In the genomic region with DNA sequence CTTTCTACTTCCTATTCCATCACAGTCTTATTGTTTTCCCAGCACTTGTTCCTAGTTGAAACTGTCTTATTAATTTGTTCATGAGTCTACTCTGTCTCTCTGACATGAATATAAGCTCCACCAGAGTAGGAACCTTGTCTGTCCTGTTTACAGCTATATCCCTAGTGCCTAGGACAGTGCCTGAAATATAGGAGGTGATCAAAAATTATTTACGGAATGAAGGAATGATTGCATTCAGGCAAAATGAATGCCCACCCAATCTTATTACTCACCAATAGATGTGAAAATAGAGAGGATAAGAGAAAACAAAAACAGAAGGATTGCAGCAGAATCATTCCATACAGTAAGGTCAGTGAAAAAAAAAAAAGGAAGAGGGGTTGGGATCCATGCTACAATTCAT, we compare ENCODE assay signal across 11 cellular contexts. TPM values are rescaled to one million over a fixed set of nuclear protein-coding genes. Genes with fewer than 3 reads are reported as not detected.
A peak's percentile ranks its signal among the peaks of the same experiment; 100 is the strongest.
DNase-seq lines count a peak whose midpoint lies in the region; ATAC-seq and TF ChIP-seq lines count a peak whose summit lies in the region.
"Had no signal": no experiment of that assay in that cellular context is flagged by ENCODE, and none has a peak within 500 bp of the region (broad histone marks: within the 10 kb centered on the region; RNA-seq: fewer than 3 reads in every experiment).

No MANE protein-coding gene starts in this region.

- H3K4me1 Mint-ChIP-seq in MCF 10A (ENCODE audit: insufficient read depth, unreplicated experiment) (peaks cover 25% of the 10 kb centered on the region), immature natural killer cell (peaks cover 43 to 71% of the 10 kb centered on the region in 2 donors)
- H3K4me1 Mint-ChIP-seq in activated T-helper 17 cell treated with anti-CD3 and anti-CD28 coated beads, Interleukin-2, amount 50 U/mL, for 72 hours = peaks cover 24% of the 10 kb centered on the region

- POLR2A ChIA-PET in MCF 10A (lab: Yijun Ruan, JAX) = interaction anchor here (0.6 to 5.2 kb wide), 10 partner anchors 10 to 351 kb away, joined by 3 to 73 read pairs (median 6); a partner anchor contains a TSS

- H3K36me3 Mint-ChIP-seq in MCF 10A (ENCODE audit: insufficient read depth, unreplicated experiment) (peaks cover 16% of the 10 kb centered on the region), immature natural killer cell (peaks cover 3 to 6% (median 5%) of the 10 kb centered on the region in 3 donors)
- peaks cover 76% of the 10 kb centered on the region for H3K36me3 Mint-ChIP-seq in activated T-helper 17 cell treated with anti-CD3 and anti-CD28 coated beads, Interleukin-2, amount 50 U/mL, for 72 hours (ENCODE audit: low read depth)

- peak overlapping the region; percentile 99 for H3K27ac Mint-ChIP-seq in MCF 10A (ENCODE audit: low read depth, unreplicated experiment)
- H3K27ac Mint-ChIP-seq in activated T-helper 17 cell treated with anti-CD3 and anti-CD28 coated beads, Interleukin-2, amount 50 U/mL, for 72 hours = peak overlapping the region; percentile 98
- H3K27ac Mint-ChIP-seq in immature natural killer cell = peak overlapping the region; percentile 46 to 96 (median 92)

- TF ChIP-seq EP300 in suprapubic skin (IDR thresholded peaks at IDR 0.05) = no peak

- WGBS in suprapubic skin = 95% methylated on average over 1 of the region's 1 CpG
- WGBS in lower leg skin, 2 donors = 92 to 97% methylated on average over 1 of the region's 1 CpG

- CTCF ChIA-PET in MCF 10A (lab: Yijun Ruan, JAX) = interaction anchor here (0.6 to 1.2 kb wide), 5 partner anchors 10 to 114 kb away, joined by 3 to 4 read pairs (median 3); no protein-coding TSS in a partner anchor

- peak overlapping the region; percentile 97 for H3K4me3 Mint-ChIP-seq in MCF 10A (ENCODE audit: unreplicated experiment)
- H3K4me3 Mint-ChIP-seq in activated T-helper 17 cell treated with anti-CD3 and anti-CD28 coated beads, Interleukin-2, amount 50 U/mL, for 72 hours = peak overlapping the region; percentile 100
- peak overlapping the region; percentile 92 to 99 (median 95) for H3K4me3 Mint-ChIP-seq in immature natural killer cell

- H3K4me1 ChIP-seq in breast epithelium (peaks cover 4 to 17% of the 10 kb centered on the region in 2 donors), suprapubic skin (peaks cover 44% of the 10 kb centered on the region)

- TF ChIP-seq POLR2A in breast epithelium (IDR thresholded peaks at IDR 0.05) (no peak), suprapubic skin (IDR thresholded peaks at IDR 0.05) (no peak), lower leg skin (IDR thresholded peaks at IDR 0.05) (no peak)

- no peak overlapping the region for H3K27ac ChIP-seq in breast epithelium
- H3K27ac ChIP-seq in suprapubic skin = no peak overlapping the region

- H3K27me3 Mint-ChIP-seq in MCF 10A (ENCODE audit: insufficient read depth, unreplicated experiment) (no peaks in the 10 kb centered on the region), immature natural killer cell (ENCODE audit: low read depth in 3 of 3) (peaks cover 8 to 22% (median 8%) of the 10 kb centered on the region in 3 donors)
- H3K27me3 Mint-ChIP-seq in activated T-helper 17 cell treated with anti-CD3 and anti-CD28 coated beads, Interleukin-2, amount 50 U/mL, for 72 hours = no peaks in the 10 kb centered on the region

- H3K9me3 ChIP-seq in breast epithelium = no peaks in the 10 kb centered on the region
- no peaks in the 10 kb centered on the region for H3K9me3 ChIP-seq in suprapubic skin

- H3K4me3 ChIP-seq in breast epithelium = peak overlapping the region in 1 of 3 donors; percentile 87
- H3K4me3 ChIP-seq in suprapubic skin = peak overlapping the region; percentile 98
- H3K4me3 ChIP-seq in lower leg skin (ENCODE audit: low read depth, poor library complexity, severe bottlenecking) = no peak overlapping the region

- ATAC-seq in activated T-helper 17 cell treated with anti-CD3 and anti-CD28 coated beads, Interleukin-2, amount 50 U/mL, for 72 hours (replicated peaks) = no peak

- H3K36me3 ChIP-seq in breast epithelium (no peaks in the 10 kb centered on the region), suprapubic skin (no peaks in the 10 kb centered on the region)

- TF ChIP-seq CTCF in MCF 10A (IDR thresholded peaks at IDR 0.05; ENCODE audit: unreplicated experiment) = no peak
- TF ChIP-seq CTCF in breast epithelium (IDR thresholded peaks at IDR 0.05) = no peak
- no peak for TF ChIP-seq CTCF in suprapubic skin (IDR thresholded peaks at IDR 0.05)
- TF ChIP-seq CTCF in lower leg skin (IDR thresholded peaks at IDR 0.05) = no peak

- H3K9me3 Mint-ChIP-seq in MCF 10A (ENCODE audit: unreplicated experiment) (no peaks in the 10 kb centered on the region), immature natural killer cell (no peaks in the 10 kb centered on the region)
- H3K9me3 Mint-ChIP-seq in activated T-helper 17 cell treated with anti-CD3 and anti-CD28 coated beads, Interleukin-2, amount 50 U/mL, for 72 hours = no peaks in the 10 kb centered on the region

- intact Hi-C loops in MCF 10A (cut with micrococcal nuclease) = no loop called here
- intact Hi-C loops in breast epithelium (cut with DNase I; ENCODE audit: low total_unique reads) = no loop called here
- intact Hi-C loops in lower leg skin (cut with DNase I; ENCODE audit: low total_unique reads) = no loop called here

- H3K27me3 ChIP-seq in breast epithelium (no peaks in the 10 kb centered on the region), suprapubic skin (no peaks in the 10 kb centered on the region)

- no peak for DNase-seq in MCF 10A (ENCODE audit: unreplicated experiment)
- no peak for DNase-seq in breast epithelium (ENCODE audit: low spot score in 2 of 2)
- no peak for DNase-seq in immature natural killer cell
- DNase-seq in suprapubic skin (ENCODE audit: low spot score in 2 of 2) = no peak
- no peak for DNase-seq in lower leg skin (ENCODE audit: low spot score in 2 of 2)
- no peak for DNase-seq in COLO829 (ENCODE audit: low spot score)
- DNase-seq in activated gamma-delta T cell (lab: John Stamatoyannopoulos, UW) = no peak
- DNase-seq: activated CD4-positive, alpha-beta T cell treated with anti-CD3 and anti-CD28 coated beads, Interleukin-2, amount 50 U/mL, for 48 hours; DMS153; NCI-H1436 treated with DMSO at 0.1 percent for 48 hours had no signal

- BruUV-seq in MCF 10A (replicated peaks; lab: Mats Ljungman, UMichigan) = no TSS peak

RNA-seq across cellular contexts. Expression of a gene that starts 1.1 kb away (rescaled TPM):
- total RNA-seq in MCF 10A (2022) (102 and 122 TPM in 2 replicates), breast epithelium (10 to 100 TPM; 35.1 to 48.4 (median 37.6) TPM), suprapubic skin (10 to 100 TPM; 22.4 to 26.4 (median 25.5) TPM), lower leg skin (10 to 100 TPM; 22.5 to 37.0 (median 30.0) TPM)
- 10 to 100 TPM; 40.9 to 47.1 TPM for total RNA-seq in activated T-helper 17 cell treated with anti-CD3 and anti-CD28 coated beads, Interleukin-2, amount 50 U/mL, for 72 hours
- 100 to 1,000 TPM in 1 of 3 donors, 10 to 100 TPM in 2; 75.1 to 108 (median 78.1) TPM for polyA plus RNA-seq in immature natural killer cell

RNA-seq across cellular contexts. Expression of a gene that starts 2.2 kb away (rescaled TPM):
- total RNA-seq in MCF 10A (2022) (76.0 and 77.0 TPM in 2 replicates), breast epithelium (10 to 100 TPM; 47.5 to 66.2 (median 59.0) TPM), suprapubic skin (10 to 100 TPM; 41.7 to 60.2 (median 57.1) TPM), lower leg skin (10 to 100 TPM; 46.9 to 61.9 (median 49.0) TPM)
- 10 to 100 TPM; 20.2 to 29.8 TPM for total RNA-seq in activated T-helper 17 cell treated with anti-CD3 and anti-CD28 coated beads, Interleukin-2, amount 50 U/mL, for 72 hours
- 10 to 100 TPM; 52.6 to 70.0 (median 58.7) TPM for polyA plus RNA-seq in immature natural killer cell

RNA-seq across cellular contexts. Expression of a gene that starts 20.3 kb away (rescaled TPM):
- total RNA-seq in MCF 10A (2022) = 6.5 and 7.0 TPM in 2 replicates
- 10 to 100 TPM in 1 of 3 donors, 1 to 10 TPM in 2; 4.4 to 13.6 (median 7.9) TPM for total RNA-seq in breast epithelium
- total RNA-seq in activated T-helper 17 cell treated with anti-CD3 and anti-CD28 coated beads, Interleukin-2, amount 50 U/mL, for 72 hours = 10 to 100 TPM in 1 of 2 donors, 1 to 10 TPM in 1; 9.3 to 16.2 TPM
- polyA plus RNA-seq in immature natural killer cell = 10 to 100 TPM; 28.8 to 31.8 (median 29.1) TPM
- total RNA-seq in suprapubic skin = 10 to 100 TPM in 1 of 4 donors, 1 to 10 TPM in 3; 8.0 to 15.9 (median 9.5) TPM
- total RNA-seq in lower leg skin = 1 to 10 TPM; 6.8 to 8.7 (median 7.1) TPM
